Comparison of ENCODE assay signal across 1 cellular context in genomic region chr1:228457396-228458176, GRCh38.
A peak's percentile ranks its signal among the peaks of the same experiment; 100 is the strongest.
TF ChIP-seq lines count a peak whose summit lies in the region.

No MANE protein-coding gene starts in this region.

TF ChIP-seq in K562, 482 proteins besides CTCF, POLR2A, EP300 and RAD21 (continued from another document and continues in another):
- TF ChIP-seq ELK1 (CRISPR knock-in tag; IDR thresholded peaks at IDR 0.05) (no peak), MTA3 (IDR thresholded peaks at IDR 0.05; ENCODE audit: borderline replicate concordance) (peak; percentile 100), LCOR (CRISPR knock-in tag; IDR thresholded peaks at IDR 0.05) (peak; percentile 91), MEIS2 (IDR thresholded peaks at IDR 0.05; ENCODE audit: partially characterized antibody) (no peak), KAT8 (IDR thresholded peaks at IDR 0.05; ENCODE audit: low read depth) (no peak), HIVEP1 (CRISPR knock-in tag; IDR thresholded peaks at IDR 0.05) (no peak), ILF3 (IDR thresholded peaks at IDR 0.05; ENCODE audit: borderline replicate concordance) (no peak), NR2C1 (IDR thresholded peaks at IDR 0.05) (no peak), NR2C1 (tag; IDR thresholded peaks at IDR 0.05) (no peak), ZNF780A (CRISPR knock-in tag; IDR thresholded peaks at IDR 0.05) (no peak), RNF2 (IDR thresholded peaks at IDR 0.05) (peak; percentile 85), ZNF311 (CRISPR knock-in tag; IDR thresholded peaks at IDR 0.05) (no peak), ZNF707 (CRISPR knock-in tag; conservative IDR thresholded peaks at IDR 0.05) (no peak), ZFP36 (IDR thresholded peaks at IDR 0.05; ENCODE audit: low read depth, low read length, partially characterized antibody) (no peak), NCOR1 (IDR thresholded peaks at IDR 0.05) (peak; percentile 67), TAL1 (IDR thresholded peaks at IDR 0.05) (no peak), GATAD2A (IDR thresholded peaks at IDR 0.05) (peak; percentile 91), RBM15 (IDR thresholded peaks at IDR 0.05; ENCODE audit: insufficient read depth, low read length) (no peak), HOMEZ (CRISPR knock-in tag; IDR thresholded peaks at IDR 0.05) (no peak), TGIF2 (CRISPR knock-in tag; IDR thresholded peaks at IDR 0.05) (no peak; the same call in 1 of the 2 replicates), ARNT (IDR thresholded peaks at IDR 0.05) (no peak), DDX20 (tag; IDR thresholded peaks at IDR 0.05; ENCODE audit: low read depth) (no peak), KLF13 (tag; IDR thresholded peaks at IDR 0.05; ENCODE audit: borderline replicate concordance, low read depth) (0 out of 2 replicates have a peak, but pooled peaks have one; percentile 14), SRF (CRISPR knock-in tag; IDR thresholded peaks at IDR 0.05) (peak in 1 of 2 experiments; percentile 67; a peak in 1 of 4 replicates), MAFK (IDR thresholded peaks at IDR 0.05; ENCODE audit: low read length) (no peak), DEAF1 (CRISPR knock-in tag; IDR thresholded peaks at IDR 0.05) (no peak; the same call in none of the 2 replicates), ZBTB2 (IDR thresholded peaks at IDR 0.05) (peak; percentile 83), ZNF239 (CRISPR knock-in tag; IDR thresholded peaks at IDR 0.05) (peak; percentile 36; the same call in 1 of the 2 replicates), ARID1B (IDR thresholded peaks at IDR 0.05) (peak; percentile 54; the same call in 1 of the 2 replicates), ZNF592 (IDR thresholded peaks at IDR 0.05) (no peak; the same call in none of the 2 replicates), RFX1 (IDR thresholded peaks at IDR 0.05) (no peak), ZNF24 (IDR thresholded peaks at IDR 0.05) (peak; percentile 57; the same call in 1 of the 2 replicates), MTA2 (IDR thresholded peaks at IDR 0.05; ENCODE audit: low read depth) (no peak; the same call in 1 of the 2 replicates), MYC (IDR thresholded peaks at IDR 0.05; ENCODE audit: low read depth, low read length) (peak; percentile 94), MYC (CRISPR knock-in tag; IDR thresholded peaks at IDR 0.05; ENCODE audit: borderline replicate concordance, low read depth) (peak; percentile 97; the same call in 1 of the 2 replicates), BRD9 (IDR thresholded peaks at IDR 0.05; ENCODE audit: low read depth, partially characterized antibody) (peak; percentile 91), FOXP1 (CRISPR knock-in tag; IDR thresholded peaks at IDR 0.05) (peak; percentile 98), POLR3G (IDR thresholded peaks at IDR 0.05; ENCODE audit: extremely low read depth, insufficient read length, insufficient replicate concordance) (no peak), ZNF766 (CRISPR knock-in tag; conservative IDR thresholded peaks at IDR 0.05) (no peak), KLF6 (CRISPR knock-in tag; IDR thresholded peaks at IDR 0.05; ENCODE audit: borderline replicate concordance) (no peak), CHD1 (IDR thresholded peaks at IDR 0.05; ENCODE audit: low read length) (peak; percentile 85), CXXC5 (CRISPR knock-in tag; IDR thresholded peaks at IDR 0.05) (peak; percentile 97), SIRT6 (IDR thresholded peaks at IDR 0.05; ENCODE audit: low read depth, low read length) (no peak), HCFC1 (IDR thresholded peaks at IDR 0.05; ENCODE audit: low read depth, low read length) (peak; percentile 65), E2F4 (CRISPR knock-in tag; IDR thresholded peaks at IDR 0.05; ENCODE audit: low read depth) (peak; percentile 82), SIN3B (IDR thresholded peaks at IDR 0.05; ENCODE audit: low read depth) (peak; percentile 14; the same call in 1 of the 2 replicates), MBD2 (IDR thresholded peaks at IDR 0.05; ENCODE audit: borderline replicate concordance, low read depth) (peak; percentile 91), ELF2 (CRISPR knock-in tag; IDR thresholded peaks at IDR 0.05) (peak; percentile 49), GABPB1 (CRISPR knock-in tag; IDR thresholded peaks at IDR 0.05) (peak; percentile 68), GTF2A2 (tag; IDR thresholded peaks at IDR 0.05) (peak; percentile 97), BMI1 (IDR thresholded peaks at IDR 0.05; ENCODE audit: low read length) (no peak), ZNF764 (CRISPR knock-in tag; IDR thresholded peaks at IDR 0.05; ENCODE audit: low read depth) (no peak), MYNN (IDR thresholded peaks at IDR 0.05) (peak; percentile 63; the same call in 1 of the 2 replicates), MYNN (CRISPR knock-in tag; IDR thresholded peaks at IDR 0.05) (no peak), TEAD1 (CRISPR knock-in tag; IDR thresholded peaks at IDR 0.05) (peak; percentile 14 to 74; a peak in 2 of 4 replicates), HMG20A (CRISPR knock-in tag; conservative IDR thresholded peaks at IDR 0.05) (no peak), PREB (CRISPR knock-in tag; IDR thresholded peaks at IDR 0.05) (no peak), POLR2H (tag; IDR thresholded peaks at IDR 0.05; ENCODE audit: low read depth) (peak; percentile 98), TCF7L2 (IDR thresholded peaks at IDR 0.05; ENCODE audit: low read depth, low read length) (no peak), TRIM28 (IDR thresholded peaks at IDR 0.05) (peak; percentile 49; the same call in 1 of the 2 replicates), ZNF589 (CRISPR knock-in tag; IDR thresholded peaks at IDR 0.05; ENCODE audit: low read depth) (0 out of 2 replicates have a peak, but pooled peaks have one; percentile 39), CREB3 (tag; conservative IDR thresholded peaks at IDR 0.05; ENCODE audit: low read depth) (0 out of 2 replicates have a peak, but pooled peaks have one; percentile 55)
